ENCODE assay signal across 8 cellular contexts in genomic region chr19:50046649-50047503, GRCh38. TPM values are rescaled to one million over a fixed set of nuclear protein-coding genes. Genes with fewer than 3 reads are reported as not detected.
DNase-seq lines count a peak whose midpoint lies in the region; ATAC-seq, FAIRE-seq and TF ChIP-seq lines count a peak whose summit lies in the region.

No MANE protein-coding gene starts in this region.

- H3K9me3 Mint-ChIP-seq in CD4-positive, alpha-beta memory T cell, result peaks cover 0 to 29% (median 24%) of the 10 kb centered on the region in 8 donors
- peaks cover 33% of the 10 kb centered on the region for H3K9me3 Mint-ChIP-seq in activated CD8-positive, alpha-beta memory T cell treated with anti-CD3 and anti-CD28 coated beads, Interleukin-2, amount 10 ng/mL, durations not matched to agents 7 days and 5 days (ENCODE audit: low read depth)

- intact Hi-C loops in CD4-positive, alpha-beta memory T cell (cut with micrococcal nuclease), result no loop called here
- intact Hi-C loops in prostate gland (cut with DNase I), result no loop called here

- H3K27ac ChIP-seq in CD4-positive, alpha-beta memory T cell (ENCODE audit: low read depth, low read length), result no peak overlapping the region
- H3K27ac ChIP-seq in prostate gland, result no peak overlapping the region

- no peak for ATAC-seq in activated CD8-positive, alpha-beta memory T cell treated with anti-CD3 and anti-CD28 coated beads, Interleukin-2, amount 10 ng/mL, durations not matched to agents 7 days and 5 days
- ATAC-seq in left lobe of liver, result no peak

- no peak for TF ChIP-seq POLR2A in prostate gland (IDR thresholded peaks at IDR 0.05)

- peak overlapping the region in 3 of 7 donors; percentile 9 to 46 (median 29) for H3K27ac Mint-ChIP-seq in CD4-positive, alpha-beta memory T cell
- H3K27ac Mint-ChIP-seq in activated CD8-positive, alpha-beta memory T cell treated with anti-CD3 and anti-CD28 coated beads, Interleukin-2, amount 10 ng/mL, durations not matched to agents 7 days and 5 days, result no peak overlapping the region

- H3K4me1 Mint-ChIP-seq in CD4-positive, alpha-beta memory T cell, result peaks cover 9 to 18% (median 14%) of the 10 kb centered on the region in 4 donors
- peaks cover 11% of the 10 kb centered on the region for H3K4me1 Mint-ChIP-seq in activated CD8-positive, alpha-beta memory T cell treated with anti-CD3 and anti-CD28 coated beads, Interleukin-2, amount 10 ng/mL, durations not matched to agents 7 days and 5 days

- peaks cover 3 to 13% of the 10 kb centered on the region in 2 donors for H3K9me3 ChIP-seq in CD4-positive, alpha-beta memory T cell (ENCODE audit: control insufficient read depth in 1 of 2, low read length in 2 of 2)
- no peaks in the 10 kb centered on the region for H3K9me3 ChIP-seq in prostate gland

- H3K27me3 Mint-ChIP-seq in CD4-positive, alpha-beta memory T cell, result peaks cover 0 to 2% of the 10 kb centered on the region in 2 donors
- peaks cover 3% of the 10 kb centered on the region for H3K27me3 Mint-ChIP-seq in activated CD8-positive, alpha-beta memory T cell treated with anti-CD3 and anti-CD28 coated beads, Interleukin-2, amount 10 ng/mL, durations not matched to agents 7 days and 5 days

- FAIRE-seq in GM19239 (lab: Jason Lieb, UNC), result no peak

- no peaks in the 10 kb centered on the region for H3K27me3 ChIP-seq in CD4-positive, alpha-beta memory T cell (ENCODE audit: insufficient read depth, low read length)
- H3K27me3 ChIP-seq in prostate gland (replicated peaks; ENCODE audit: insufficient read depth), result no peaks in the 10 kb centered on the region

- 65% methylated on average over 14 of the region's 14 CpGs for WGBS in prostate gland

- H3K4me1 ChIP-seq in CD4-positive, alpha-beta memory T cell (ENCODE audit: insufficient read depth, low read length), result peaks cover 14% of the 10 kb centered on the region
- no peaks in the 10 kb centered on the region for H3K4me1 ChIP-seq in prostate gland (replicated peaks)

- peaks cover 53 to 57% of the 10 kb centered on the region in 2 donors for H3K36me3 Mint-ChIP-seq in CD4-positive, alpha-beta memory T cell
- H3K36me3 Mint-ChIP-seq in activated CD8-positive, alpha-beta memory T cell treated with anti-CD3 and anti-CD28 coated beads, Interleukin-2, amount 10 ng/mL, durations not matched to agents 7 days and 5 days, result peaks cover 64% of the 10 kb centered on the region

- no peak overlapping the region for H3K4me3 ChIP-seq in CD4-positive, alpha-beta memory T cell (ENCODE audit: low read length in 2 of 2)
- no peak overlapping the region for H3K4me3 ChIP-seq in prostate gland

- peak in 4 of 5 donors; percentile 52 to 61 (median 56) for DNase-seq in CD4-positive, alpha-beta memory T cell
- DNase-seq in Kasumi-1 (lab: John Stamatoyannopoulos, UW) (peak; percentile 67 to 68), fibroblast of peridontal ligament (ENCODE audit: extremely low read depth) (peak; percentile 7), prostate gland (ENCODE audit: low spot score) (peak; percentile 43), GM19239 (ENCODE audit: insufficient read length, low spot score) (no peak), GM03348 (ENCODE audit: low spot score) (no peak), left lobe of liver (ENCODE audit: low spot score) (no peak)
- DNase-seq in activated CD8-positive, alpha-beta memory T cell treated with anti-CD3 and anti-CD28 coated beads, Interleukin-2, amount 10 ng/mL, durations not matched to agents 7 days and 5 days, result peak; percentile 44

- POLR2A ChIA-PET in CD4-positive, alpha-beta memory T cell (lab: Charles Lee; ENCODE audit: partially characterized antibody), result no interaction called here

- H3K36me3 ChIP-seq in CD4-positive, alpha-beta memory T cell (ENCODE audit: insufficient read depth, low read length), result peaks cover 36% of the 10 kb centered on the region
- H3K36me3 ChIP-seq in prostate gland, result peaks cover 5 to 27% of the 10 kb centered on the region in 2 donors

- CTCF ChIA-PET in CD4-positive, alpha-beta memory T cell (lab: Charles Lee; ENCODE audit: partially characterized antibody), result interaction anchor here (0.5 to 2.2 kb wide), 12 partner anchors 9 to 848 kb away, joined by 3 to 15 read pairs (median 4); partner anchors contain the start of gene VRK3
- CTCF ChIA-PET in activated CD8-positive, alpha-beta memory T cell treated with anti-CD3 and anti-CD28 coated beads, Interleukin-2, amount 10 ng/mL, durations not matched to agents 7 days and 5 days (lab: Charles Lee), result interaction anchor here (0.8 to 1.5 kb wide), 4 partner anchors 9 to 19 kb away, joined by 3 to 5 read pairs (median 4); no protein-coding TSS in a partner anchor

- no peak overlapping the region for H3K4me3 Mint-ChIP-seq in CD4-positive, alpha-beta memory T cell
- no peak overlapping the region for H3K4me3 Mint-ChIP-seq in activated CD8-positive, alpha-beta memory T cell treated with anti-CD3 and anti-CD28 coated beads, Interleukin-2, amount 10 ng/mL, durations not matched to agents 7 days and 5 days

- TF ChIP-seq CTCF in prostate gland (IDR thresholded peaks at IDR 0.05), result peak in 3 of 4 experiments; percentile 66 to 86 (median 70)

RNA-seq across cellular contexts. Expression of gene ZNF473, which starts 21.1 kb away (rescaled TPM):
- 1 to 10 TPM; 8.8 to 9.0 TPM for total RNA-seq in CD4-positive, alpha-beta memory T cell
- 1 to 10 TPM; 2.0 to 5.1 TPM for polyA plus RNA-seq in CD4-positive, alpha-beta memory T cell
- total RNA-seq in activated CD8-positive, alpha-beta memory T cell treated with anti-CD3 and anti-CD28 coated beads, Interleukin-2, amount 10 ng/mL, durations not matched to agents 7 days and 5 days, result 1 to 10 TPM; 7.9 to 8.4 TPM
- total RNA-seq in prostate gland, result 10 to 100 TPM; 16.7 to 26.0 TPM
- 3.6 TPM for total RNA-seq in left lobe of liver

RNA-seq across cellular contexts. Expression of gene VRK3, which starts 21.7 kb away (rescaled TPM):
- 100 to 1,000 TPM; 109 to 114 TPM for total RNA-seq in CD4-positive, alpha-beta memory T cell
- 100 to 1,000 TPM in 1 of 2 donors, 10 to 100 TPM in 1; 85.8 to 106 TPM for polyA plus RNA-seq in CD4-positive, alpha-beta memory T cell
- 10 to 100 TPM; 70.5 to 71.3 TPM for total RNA-seq in activated CD8-positive, alpha-beta memory T cell treated with anti-CD3 and anti-CD28 coated beads, Interleukin-2, amount 10 ng/mL, durations not matched to agents 7 days and 5 days
- 10 to 100 TPM; 47.8 to 76.5 TPM for total RNA-seq in prostate gland
- 38.0 TPM for total RNA-seq in left lobe of liver

Comparison
In these comparisons a context has a peak if more than half of its experiments do, and no peak if none do; other contexts are left out.
1. DNase-seq: peak in CD4-positive, alpha-beta memory T cell (4 of 5), Kasumi-1 (2 of 2), activated CD8-positive, alpha-beta memory T cell treated with anti-CD3 and anti-CD28 coated beads, Interleukin-2, amount 10 ng/mL, durations not matched to agents 7 days and 5 days (single experiment), fibroblast of peridontal ligament (single experiment) and prostate gland (single experiment); none in GM19239 (single experiment), GM03348 (single experiment) and left lobe of liver (single experiment).